In genomic region chr2:850429-850828, GRCh38 we compare ENCODE assay signal across 29 cellular contexts.
DNase-seq lines count a peak whose midpoint lies in the region; ATAC-seq, FAIRE-seq and TF ChIP-seq lines count a peak whose summit lies in the region.
"Had no signal": no experiment of that assay in that cellular context is flagged by ENCODE, and none has a peak within 500 bp of the region (broad histone marks: within the 10 kb centered on the region; RNA-seq: fewer than 3 reads in every experiment).

No MANE protein-coding gene starts in this region.

- no peak for TF ChIP-seq POLR2A in body of pancreas (IDR thresholded peaks at IDR 0.05)

- no peaks in the 10 kb centered on the region for H3K4me1 ChIP-seq in body of pancreas

- no peak overlapping the region for H3K27ac Mint-ChIP-seq in activated CD4-positive, alpha-beta memory T cell treated with anti-CD3 and anti-CD28 coated beads, Interleukin-2, amount 10 ng/mL, durations not matched to agents 7 days and 5 days
- H3K27ac Mint-ChIP-seq: CD4-positive, alpha-beta T cell; HFFc6; T-helper 1 cell treated with Interleukin-12 subunit alpha and Interleukin-12 subunit beta and Interleukin-4 antibody, amounts not matched to agents 30 μg/mL and 1 μg/mL, for 36 hours had no signal

- intact Hi-C loops in body of pancreas (cut with DNase I) = loop anchor here (5.0 kb wide), 1 partner anchor 697 kb away; no protein-coding TSS in a partner anchor

- H3K36me3 ChIP-seq in bronchial epithelial cell (ENCODE audit: control insufficient read depth, insufficient read depth, low read length) (no peaks in the 10 kb centered on the region), body of pancreas (replicated peaks in 1 of 2; ENCODE audit: insufficient read depth in 1 of 2, low read depth in 2 of 2) (no peaks in the 10 kb centered on the region)
- H3K36me3 ChIP-seq: BLaER1 had no signal

- no peaks in the 10 kb centered on the region for H3K27me3 Mint-ChIP-seq in activated CD4-positive, alpha-beta memory T cell treated with anti-CD3 and anti-CD28 coated beads, Interleukin-2, amount 10 ng/mL, durations not matched to agents 7 days and 5 days
- H3K27me3 Mint-ChIP-seq: CD4-positive, alpha-beta T cell had no signal

- H3K27ac ChIP-seq in body of pancreas = no peak overlapping the region
- H3K27ac ChIP-seq: BLaER1, KMS-11 had no signal

- TF ChIP-seq CTCF in bronchial epithelial cell (IDR thresholded peaks at IDR 0.05; ENCODE audit: insufficient read depth, low read length, severe bottlenecking) (no peak), body of pancreas (IDR thresholded peaks at IDR 0.05) (no peak)

- ATAC-seq in body of pancreas = no peak

- H3K9me3 ChIP-seq in body of pancreas = no peaks in the 10 kb centered on the region

- FAIRE-seq in bronchial epithelial cell (lab: Jason Lieb, UNC) = no peak
- FAIRE-seq: GM18507, H54, HTR-8/SVneo, RCC 7860 had no signal

- no peak overlapping the region for H3K4me3 Mint-ChIP-seq in activated CD4-positive, alpha-beta memory T cell treated with anti-CD3 and anti-CD28 coated beads, Interleukin-2, amount 10 ng/mL, durations not matched to agents 7 days and 5 days
- H3K4me3 Mint-ChIP-seq: CD4-positive, alpha-beta T cell; HFFc6; T-helper 1 cell treated with Interleukin-12 subunit alpha and Interleukin-12 subunit beta and Interleukin-4 antibody, amounts not matched to agents 30 μg/mL and 1 μg/mL, for 36 hours had no signal

- CTCF ChIA-PET in activated CD4-positive, alpha-beta memory T cell treated with anti-CD3 and anti-CD28 coated beads, Interleukin-2, amount 10 ng/mL, durations not matched to agents 7 days and 5 days (lab: Charles Lee) = no interaction called here

- H3K4me3 ChIP-seq in bronchial epithelial cell (ENCODE audit: low read depth, low read length) = no peak overlapping the region
- no peak overlapping the region for H3K4me3 ChIP-seq in body of pancreas
- H3K4me3 ChIP-seq: BLaER1 had no signal

- POLR2A ChIA-PET in activated CD4-positive, alpha-beta memory T cell treated with anti-CD3 and anti-CD28 coated beads, Interleukin-2, amount 10 ng/mL, durations not matched to agents 7 days and 5 days (lab: Charles Lee) = no interaction called here

- peaks cover 17% of the 10 kb centered on the region for H3K4me1 Mint-ChIP-seq in activated CD4-positive, alpha-beta memory T cell treated with anti-CD3 and anti-CD28 coated beads, Interleukin-2, amount 10 ng/mL, durations not matched to agents 7 days and 5 days

- H3K27me3 ChIP-seq in bronchial epithelial cell (ENCODE audit: control insufficient read depth, insufficient read depth, low read length) = no peaks in the 10 kb centered on the region
- H3K27me3 ChIP-seq in body of pancreas = no peaks in the 10 kb centered on the region
- H3K27me3 ChIP-seq: BLaER1 had no signal

- 74 to 82% methylated on average over 5 of the region's 5 CpGs for WGBS in body of pancreas, 2 donors

- DNase-seq in Daoy (ENCODE audit: low read depth) (peak; percentile 57), ELR (ENCODE audit: low read depth) (peak; percentile 1), NAMALWA (ENCODE audit: low spot score) (peak; percentile 12), bronchial epithelial cell (ENCODE audit: low read depth) (peak; percentile 2), GM19240 (ENCODE audit: insufficient read length, low spot score) (no peak), body of pancreas (no peak)
- no peak for DNase-seq in activated CD4-positive, alpha-beta memory T cell treated with anti-CD3 and anti-CD28 coated beads, Interleukin-2, amount 10 ng/mL, durations not matched to agents 7 days and 5 days
- DNase-seq: CD4-positive, alpha-beta T cell; COR-L47; DMS79; GDM1; HFFc6; IMR-90; MV-4-11; NCI-H1417; NCI-H187 treated with DMSO at 0.1 percent for 48 hours; NCI-H2171; NCI-H345; NCI-H524; NCI-H774; NK-92 treated with Interleukin-12 subunit alpha and Interleukin-12 subunit beta, amount 100 ng/mL, for 24 hours; Right ventricle myocardium superior had no signal

- H3K36me3 Mint-ChIP-seq in activated CD4-positive, alpha-beta memory T cell treated with anti-CD3 and anti-CD28 coated beads, Interleukin-2, amount 10 ng/mL, durations not matched to agents 7 days and 5 days (ENCODE audit: low read depth) = peaks cover 5% of the 10 kb centered on the region

- H3K9me3 Mint-ChIP-seq in activated CD4-positive, alpha-beta memory T cell treated with anti-CD3 and anti-CD28 coated beads, Interleukin-2, amount 10 ng/mL, durations not matched to agents 7 days and 5 days = no peaks in the 10 kb centered on the region

Comparison
In these comparisons a context has a peak if more than half of its experiments do, and no peak if none do; other contexts are left out.
1. DNase-seq: peak in Daoy (single experiment), ELR (single experiment), NAMALWA (single experiment) and bronchial epithelial cell (single experiment); none in GM19240 (single experiment), activated CD4-positive, alpha-beta memory T cell treated with anti-CD3 and anti-CD28 coated beads, Interleukin-2, amount 10 ng/mL, durations not matched to agents 7 days and 5 days (single experiment) and body of pancreas (0 of 4).